Comparison of ENCODE assay signal across 15 cellular contexts in the genomic region with DNA sequence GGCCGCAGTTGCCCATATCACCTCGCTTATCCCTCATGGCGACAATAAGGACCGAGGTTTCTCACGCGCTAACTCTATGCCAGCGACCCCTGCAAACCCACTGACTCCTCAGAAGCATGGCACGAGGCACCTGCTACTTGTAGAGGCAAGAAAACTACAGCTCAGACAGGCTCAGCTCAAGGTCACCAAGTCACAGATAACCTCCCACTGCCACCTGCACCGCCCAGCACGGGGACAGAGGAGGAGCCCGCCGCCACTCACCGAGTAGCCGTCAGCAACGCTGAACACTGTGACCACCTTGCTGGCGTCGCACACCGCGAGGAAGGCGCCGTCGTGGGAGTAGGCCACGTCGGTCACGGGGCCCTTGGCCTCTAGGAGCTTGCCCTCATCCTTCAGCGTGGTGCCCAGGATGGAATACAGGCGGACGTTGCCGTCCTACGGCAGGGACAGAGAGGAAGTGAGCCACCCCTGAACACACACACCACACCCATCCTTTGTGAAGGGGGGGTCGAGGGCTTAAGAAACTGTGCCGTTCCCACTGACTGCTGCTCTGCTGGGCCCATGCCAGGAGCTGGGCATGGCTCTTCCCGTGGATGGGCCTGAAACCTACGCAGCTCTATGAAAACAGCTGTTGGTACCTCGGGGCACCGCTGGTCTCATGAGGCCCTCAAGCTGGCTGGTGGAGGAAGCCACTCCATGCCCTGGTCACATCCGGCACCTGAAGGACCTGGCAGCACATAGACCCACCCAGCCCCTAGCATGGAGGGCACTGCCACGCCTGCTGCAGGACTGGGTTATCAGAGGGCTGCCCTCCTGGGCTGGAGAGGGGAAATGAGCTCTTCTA. TPM values are rescaled to one million over a fixed set of nuclear protein-coding genes. Genes with fewer than 3 reads are reported as not detected.
A peak's percentile ranks its signal among the peaks of the same experiment; 100 is the strongest.
DNase-seq lines count a peak whose midpoint lies in the region; ATAC-seq, FAIRE-seq and TF ChIP-seq lines count a peak whose summit lies in the region.
"Had no signal": no experiment of that assay in that cellular context is flagged by ENCODE, and none has a peak within 500 bp of the region (broad histone marks: within the 10 kb centered on the region; RNA-seq: fewer than 3 reads in every experiment).

No MANE protein-coding gene starts in this region.

- RAD21 ChIA-PET in GM12878 (lab: Charles Lee; ENCODE audit: unreplicated experiment), result no interaction called here

- TF ChIP-seq POLR2A in GM12878 (IDR thresholded peaks at IDR 0.05; ENCODE audit: low read depth, low read length) (peak; percentile 68), upper lobe of left lung (IDR thresholded peaks at IDR 0.05) (no peak)

- BruUV-seq in GM12878 (replicated peaks; lab: Mats Ljungman, UMichigan), result no TSS peak

- SMC1A ChIA-PET in GM12878 (lab: Charles Lee; ENCODE audit: uncharacterized antibody, unreplicated experiment), result no interaction called here

- CTCF ChIA-PET in GM12878 (lab: Yijun Ruan, JAX), result no interaction called here
- CTCF ChIA-PET in activated CD4-positive, alpha-beta T cell treated with anti-CD3 and anti-CD28 coated beads for 36 hours (lab: Charles Lee), result interaction anchor here (0.6 kb wide), 2 partner anchors 164 to 193 kb away, joined by 3 read pairs; no protein-coding TSS in a partner anchor

- H3K36me3 ChIP-seq in GM12878 (ENCODE audit: control insufficient read depth in 2 of 2, insufficient read depth in 2 of 2, low read length in 1 of 2) (peaks cover 68 to 69% of the 10 kb centered on the region in 2 experiments), kidney (ENCODE audit: control insufficient read depth in 1 of 2, insufficient read depth in 2 of 2, low read length in 2 of 2) (peaks cover 65 to 88% of the 10 kb centered on the region in 2 donors), upper lobe of left lung (peaks cover 70 to 100% (median 96%) of the 10 kb centered on the region in 4 donors)

- in situ Hi-C loops in GM12878 (cut with MboI), result no loop called here

- H3K27me3 ChIP-seq in GM12878 (replicated peaks in 1 of 2; ENCODE audit: control insufficient read depth in 2 of 2, insufficient read depth in 2 of 2, low read length in 1 of 2) (no peaks in the 10 kb centered on the region), upper lobe of left lung (no peaks in the 10 kb centered on the region)
- H3K27me3 ChIP-seq: dorsolateral prefrontal cortex, suprapubic skin had no signal

- H3K27ac ChIP-seq in GM12878 (ENCODE audit: control insufficient read depth, insufficient read depth) (no peak overlapping the region), kidney (ENCODE audit: low read depth in 2 of 2, low read length in 2 of 2) (peak overlapping the region; percentile 13 to 45), upper lobe of left lung (peak overlapping the region; percentile 60 to 85 (median 73))
- H3K27ac ChIP-seq: suprapubic skin had no signal

- WGBS in GM12878 (ENCODE audit: insufficient coverage, insufficient replicate concordance, low lambda C conversion rate, missing lambda C conversion rate), result 93% methylated on average over 38 of the region's 38 CpGs
- 62 to 79% methylated on average over 33 to 34 of the region's 38 CpGs for WGBS in upper lobe of left lung, 2 donors

- TF ChIP-seq CTCF in GM12878 (IDR thresholded peaks at IDR 0.05 in 2 of 3, conservative IDR thresholded peaks at IDR 0.05 in 1 of 3; ENCODE audit: control insufficient read depth in 2 of 3, extremely low read depth in 1 of 3, insufficient read depth in 1 of 3, low read depth in 3 of 3, low read length in 3 of 3) (no peak), kidney (IDR thresholded peaks at IDR 0.05; ENCODE audit: borderline replicate concordance, extremely low read depth, insufficient read depth) (no peak), upper lobe of left lung (IDR thresholded peaks at IDR 0.05) (no peak)

- H3K4me1 Mint-ChIP-seq in activated T-helper 2 cell treated with anti-CD3 and anti-CD28 coated beads, Interferon-gamma antibody, Interleukin-2, Interleukin-4, amounts not matched to agents 10 μg/mL and 5 μg/mL and 100 μg/mL, durations not matched to agents 14 hours and 24 hours and 36 hours (ENCODE audit: low read depth), result peaks cover 2% of the 10 kb centered on the region
- peaks cover 7% of the 10 kb centered on the region for H3K4me1 Mint-ChIP-seq in activated CD4-positive, alpha-beta T cell treated with anti-CD3 and anti-CD28 coated beads for 36 hours
- H3K4me1 Mint-ChIP-seq: activated B cell treated with CpG ODN at 0.5 μM for 24 hours had no signal

- peak; percentile 18 for DNase-seq in activated T-cell treated with anti-CD3 and anti-CD28 coated beads, Interleukin-2, amount 50 U/mL, for 1 hour
- DNase-seq in activated T-cell treated with anti-CD3 and anti-CD28 coated beads for 4 hours, result no peak
- no peak for DNase-seq in GM12878 (ENCODE audit: low read depth, low spot score)
- peak; percentile 78 for DNase-seq in kidney
- peak in 1 of 2 donors; percentile 53 for DNase-seq in upper lobe of left lung
- DNase-seq in activated T-helper 2 cell treated with anti-CD3 and anti-CD28 coated beads, Interferon-gamma antibody, Interleukin-2, Interleukin-4, amounts not matched to agents 10 μg/mL and 5 μg/mL and 100 μg/mL, durations not matched to agents 14 hours and 24 hours and 36 hours (ENCODE audit: low spot score), result no peak
- DNase-seq in activated CD4-positive, alpha-beta T cell treated with anti-CD3 and anti-CD28 coated beads for 36 hours, result no peak
- DNase-seq: activated B cell treated with CpG ODN at 0.5 μM for 24 hours, RPMI8226 had no signal

- H3K9me3 ChIP-seq in GM12878 (replicated peaks; ENCODE audit: control insufficient read depth, insufficient read depth, low read length), result no peaks in the 10 kb centered on the region
- H3K9me3 ChIP-seq in kidney (ENCODE audit: control insufficient read depth in 1 of 2, low read length in 2 of 2), result no peaks in the 10 kb centered on the region
- H3K9me3 ChIP-seq in upper lobe of left lung, result no peaks in the 10 kb centered on the region
- H3K9me3 ChIP-seq: suprapubic skin had no signal

- H3K9ac ChIP-seq in GM12878 (ENCODE audit: control insufficient read depth, insufficient read depth, low read length) (no peak overlapping the region), kidney (ENCODE audit: low read length in 2 of 2) (no peak overlapping the region)

- POLR2A ChIA-PET in GM12878 (lab: Charles Lee), result interaction anchor here (0.5 kb wide), 1 partner anchor 39 kb away, joined by 9 read pairs; a partner anchor contains a TSS
- POLR2A ChIA-PET in activated CD4-positive, alpha-beta T cell treated with anti-CD3 and anti-CD28 coated beads for 36 hours (lab: Charles Lee), result no interaction called here

- no peak overlapping the region for H3K27ac Mint-ChIP-seq in activated T-helper 2 cell treated with anti-CD3 and anti-CD28 coated beads, Interferon-gamma antibody, Interleukin-2, Interleukin-4, amounts not matched to agents 10 μg/mL and 5 μg/mL and 100 μg/mL, durations not matched to agents 14 hours and 24 hours and 36 hours
- no peak overlapping the region for H3K27ac Mint-ChIP-seq in activated CD4-positive, alpha-beta T cell treated with anti-CD3 and anti-CD28 coated beads for 36 hours
- H3K27ac Mint-ChIP-seq: activated B cell treated with CpG ODN at 0.5 μM for 24 hours had no signal

- H3K36me3 Mint-ChIP-seq in activated T-helper 2 cell treated with anti-CD3 and anti-CD28 coated beads, Interferon-gamma antibody, Interleukin-2, Interleukin-4, amounts not matched to agents 10 μg/mL and 5 μg/mL and 100 μg/mL, durations not matched to agents 14 hours and 24 hours and 36 hours (ENCODE audit: low read depth), result peaks cover 87% of the 10 kb centered on the region
- H3K36me3 Mint-ChIP-seq in activated CD4-positive, alpha-beta T cell treated with anti-CD3 and anti-CD28 coated beads for 36 hours (ENCODE audit: low read depth), result peaks cover 72% of the 10 kb centered on the region

- H3K4me3 ChIP-seq in GM12878, result no peak overlapping the region
- H3K4me3 ChIP-seq in kidney (ENCODE audit: low read length in 2 of 2), result no peak overlapping the region
- no peak overlapping the region for H3K4me3 ChIP-seq in upper lobe of left lung
- H3K4me3 ChIP-seq: dorsolateral prefrontal cortex, suprapubic skin had no signal

- no peaks in the 10 kb centered on the region for H3K4me1 ChIP-seq in GM12878 (ENCODE audit: control insufficient read depth, insufficient read depth, low read length)
- no peaks in the 10 kb centered on the region for H3K4me1 ChIP-seq in kidney (ENCODE audit: control insufficient read depth in 1 of 2, insufficient read depth in 1 of 2, low read depth in 1 of 2, low read length in 2 of 2)
- H3K4me1 ChIP-seq in upper lobe of left lung, result peaks cover 9 to 16% (median 14%) of the 10 kb centered on the region in 4 donors
- H3K4me1 ChIP-seq: suprapubic skin had no signal

- no peak overlapping the region for H3K4me2 ChIP-seq in GM12878 (ENCODE audit: control insufficient read depth, insufficient read depth)

- H3K79me2 ChIP-seq in GM12878 (ENCODE audit: control insufficient read depth, insufficient read depth, low read length), result no peaks in the 10 kb centered on the region

- ATAC-seq in GM12878 (no peak), upper lobe of left lung (ENCODE audit: low FRiP score in 2 of 2) (peak; percentile 35 to 70), GM21737 (IDR thresholded peaks at IDR 0.05; ENCODE audit: unreplicated experiment) (no peak)
- no peak for ATAC-seq in activated CD4-positive, alpha-beta T cell treated with anti-CD3 and anti-CD28 coated beads for 36 hours

- H4K20me1 ChIP-seq in GM12878 (ENCODE audit: control insufficient read depth, insufficient read depth), result peaks cover 3% of the 10 kb centered on the region; the same call in 1 of the 2 replicates

- H2AFZ ChIP-seq in GM12878 (ENCODE audit: control insufficient read depth, low read depth, low read length), result no peak overlapping the region

- H3K27me3 Mint-ChIP-seq in activated T-helper 2 cell treated with anti-CD3 and anti-CD28 coated beads, Interferon-gamma antibody, Interleukin-2, Interleukin-4, amounts not matched to agents 10 μg/mL and 5 μg/mL and 100 μg/mL, durations not matched to agents 14 hours and 24 hours and 36 hours (ENCODE audit: low read depth), result no peaks in the 10 kb centered on the region
- H3K27me3 Mint-ChIP-seq in activated CD4-positive, alpha-beta T cell treated with anti-CD3 and anti-CD28 coated beads for 36 hours, result no peaks in the 10 kb centered on the region
- H3K27me3 Mint-ChIP-seq: activated B cell treated with CpG ODN at 0.5 μM for 24 hours; activated naive CD4-positive, alpha-beta T cell treated with anti-CD3 and anti-CD28 coated beads, Interleukin-2, amount 50 U/mL, for 24 hours; memory B cell had no signal

- no peak overlapping the region for H3K4me3 Mint-ChIP-seq in activated T-helper 2 cell treated with anti-CD3 and anti-CD28 coated beads, Interferon-gamma antibody, Interleukin-2, Interleukin-4, amounts not matched to agents 10 μg/mL and 5 μg/mL and 100 μg/mL, durations not matched to agents 14 hours and 24 hours and 36 hours (ENCODE audit: low read depth)
- H3K4me3 Mint-ChIP-seq in activated CD4-positive, alpha-beta T cell treated with anti-CD3 and anti-CD28 coated beads for 36 hours, result no peak overlapping the region
- H3K4me3 Mint-ChIP-seq: activated B cell treated with CpG ODN at 0.5 μM for 24 hours; activated naive CD4-positive, alpha-beta T cell treated with anti-CD3 and anti-CD28 coated beads, Interleukin-2, amount 50 U/mL, for 24 hours; memory B cell had no signal

- no peak for FAIRE-seq in GM12878 (lab: Jason Lieb, UNC)
- no peak for FAIRE-seq in kidney (lab: Jason Lieb, UNC)

- no peak for TF ChIP-seq EP300 in GM12878 (IDR thresholded peaks at IDR 0.05; ENCODE audit: borderline replicate concordance in 1 of 2, control insufficient read depth in 1 of 2, low read depth in 2 of 2, low read length in 2 of 2)
- TF ChIP-seq EP300 in upper lobe of left lung (IDR thresholded peaks at IDR 0.05), result peak in 2 of 4 donors; percentile 6 to 20

- no peak for TF ChIP-seq RAD21 in GM12878 (IDR thresholded peaks at IDR 0.05; ENCODE audit: insufficient read depth, low read depth, low read length)

- intact Hi-C loops in GM12878 (cut with micrococcal nuclease; ENCODE audit: unreplicated experiment), result no loop called here
- intact Hi-C loops in kidney (cut with DNase I), result no loop called here
- intact Hi-C loops in activated T-helper 2 cell treated with anti-CD3 and anti-CD28 coated beads, Interferon-gamma antibody, Interleukin-2, Interleukin-4, amounts not matched to agents 10 μg/mL and 5 μg/mL and 100 μg/mL, durations not matched to agents 14 hours and 24 hours and 36 hours (cut with micrococcal nuclease), result no loop called here
- intact Hi-C loops in activated CD4-positive, alpha-beta T cell treated with anti-CD3 and anti-CD28 coated beads for 36 hours (cut with DNase I, micrococcal nuclease), result no loop called here

- H3K9me3 Mint-ChIP-seq in activated T-helper 2 cell treated with anti-CD3 and anti-CD28 coated beads, Interferon-gamma antibody, Interleukin-2, Interleukin-4, amounts not matched to agents 10 μg/mL and 5 μg/mL and 100 μg/mL, durations not matched to agents 14 hours and 24 hours and 36 hours, result no peaks in the 10 kb centered on the region
- H3K9me3 Mint-ChIP-seq in activated CD4-positive, alpha-beta T cell treated with anti-CD3 and anti-CD28 coated beads for 36 hours (ENCODE audit: low read depth), result no peaks in the 10 kb centered on the region
- H3K9me3 Mint-ChIP-seq: activated B cell treated with CpG ODN at 0.5 μM for 24 hours; activated naive CD4-positive, alpha-beta T cell treated with anti-CD3 and anti-CD28 coated beads, Interleukin-2, amount 50 U/mL, for 24 hours; memory B cell had no signal

RNA-seq across cellular contexts. Expression of a gene that starts 38.9 kb away (rescaled TPM):
- total RNA-seq in GM12878 (2013; cell fraction: nucleolus; rRNA removed), result 70.7 and 75.4 TPM in 2 replicates
- 250 and 290 TPM in 2 replicates for total RNA-seq in GM12878 (2014; rRNA removed)
- 202 and 221 TPM in 2 replicates for total RNA-seq in GM12878 (2014; rRNA removed; fragmentation: Illumina TruSeq; extraction: Trizol)
- 397 and 420 TPM in 2 replicates for total RNA-seq in GM12878 (2021)
- polyA plus RNA-seq in GM12878 (2011; ENCODE audit: low read depth), result 99.8 TPM
- polyA plus RNA-seq in GM12878 (2011; rRNA removed), result 297 and 322 TPM in 2 replicates
- polyA plus RNA-seq in GM12878 (2011; cell fraction: cytosol; rRNA removed), result 401 and 501 TPM in 2 replicates
- 291 and 412 TPM in 2 replicates for polyA plus RNA-seq in GM12878 (2011; cell fraction: nucleus; rRNA removed)
- 164 and 182 TPM in 2 replicates for polyA plus RNA-seq in GM12878 (2012)
- polyA plus RNA-seq in GM12878 (2014; fragmentation: Illumina TruSeq; extraction: Trizol), result 289 and 325 TPM in 2 replicates
- 10 to 100 TPM; 28.5 to 57.1 TPM for polyA plus RNA-seq in GM12878 (2014; fragmentation: Nextera tagmentation; extraction: Ambion mirVana)
- 276 and 292 TPM in 2 replicates for polyA plus RNA-seq in GM12878 (2014; rRNA removed)
- 100 to 1,000 TPM; 334 to 348 TPM for polyA plus RNA-seq in GM12878 (2016; fragmentation: Nextera tagmentation; extraction: Ambion mirVana)
- polyA minus RNA-seq in GM12878 (2011; rRNA and poly(A)+ RNA removed), result 278 and 351 TPM in 2 replicates
- 100.0 and 127 TPM in 2 replicates for polyA minus RNA-seq in GM12878 (2011; cell fraction: cytosol; rRNA and poly(A)+ RNA removed)
- 60.9 and 119 TPM in 2 replicates for polyA minus RNA-seq in GM12878 (2011; cell fraction: nucleus; rRNA and poly(A)+ RNA removed)
- 313 TPM for total RNA-seq in kidney
- 176 TPM for polyA plus RNA-seq in kidney (ENCODE audit: insufficient read depth, low read depth, low replicate concordance)
- 100 to 1,000 TPM; 135 to 307 (median 183) TPM for total RNA-seq in upper lobe of left lung
- total RNA-seq in activated T-helper 2 cell treated with anti-CD3 and anti-CD28 coated beads, Interferon-gamma antibody, Interleukin-2, Interleukin-4, amounts not matched to agents 10 μg/mL and 5 μg/mL and 100 μg/mL, durations not matched to agents 14 hours and 24 hours and 36 hours, result 387 and 398 TPM in 2 replicates
- 100 to 1,000 TPM; 308 to 354 TPM for total RNA-seq in activated CD4-positive, alpha-beta T cell treated with anti-CD3 and anti-CD28 coated beads for 36 hours

RNA-seq across cellular contexts. Expression of a gene that starts 56.4 kb away (rescaled TPM):
- 1.5 and 1.8 TPM in 2 replicates for total RNA-seq in GM12878 (2013; cell fraction: nucleolus; rRNA removed)
- total RNA-seq in GM12878 (2014; rRNA removed) (0.28 and 0.54 TPM in 2 replicates), GM12878 (2014; rRNA removed; fragmentation: Illumina TruSeq; extraction: Trizol) (0.37 and 0.85 TPM in 2 replicates), GM12878 (2021) (0.43 and 1.2 TPM in 2 replicates), kidney (47.6 TPM), upper lobe of left lung (10 to 100 TPM in 3 of 6 donors, 1 to 10 TPM in 3; 5.4 to 25.1 (median 13.0) TPM)
- not detected for polyA plus RNA-seq in GM12878 (2011; ENCODE audit: low read depth)
- polyA plus RNA-seq in GM12878 (2011; rRNA removed) (1.4 and 1.5 TPM in 2 replicates), GM12878 (2014; fragmentation: Illumina TruSeq; extraction: Trizol) (0.24 and 0.35 TPM in 2 replicates), GM12878 (2014; fragmentation: Nextera tagmentation; extraction: Ambion mirVana) (1 to 10 TPM; 1.2 to 1.3 TPM), GM12878 (2014; rRNA removed) (0.46 and 0.74 TPM in 2 replicates), GM12878 (2016; fragmentation: Nextera tagmentation; extraction: Ambion mirVana) (1 to 10 TPM; 2.7 to 2.8 TPM), kidney (ENCODE audit: insufficient read depth, low read depth, low replicate concordance) (41.5 TPM)
- 1.5 and 1.8 TPM in 2 replicates for polyA plus RNA-seq in GM12878 (2011; cell fraction: cytosol; rRNA removed)
- 3.8 and 4.2 TPM in 2 replicates for polyA plus RNA-seq in GM12878 (2011; cell fraction: nucleus; rRNA removed)
- polyA plus RNA-seq in GM12878 (2012), result 0.18 and 0.42 TPM in 2 replicates
- polyA minus RNA-seq in GM12878 (2011; rRNA and poly(A)+ RNA removed), result 2.0 and 3.6 TPM in 2 replicates
- not detected in 2 replicates for polyA minus RNA-seq in GM12878 (2011; cell fraction: cytosol; rRNA and poly(A)+ RNA removed)
- 6.3 and 9.8 TPM in 2 replicates for polyA minus RNA-seq in GM12878 (2011; cell fraction: nucleus; rRNA and poly(A)+ RNA removed)
- 1.3 and 2.4 TPM in 2 replicates for total RNA-seq in activated T-helper 2 cell treated with anti-CD3 and anti-CD28 coated beads, Interferon-gamma antibody, Interleukin-2, Interleukin-4, amounts not matched to agents 10 μg/mL and 5 μg/mL and 100 μg/mL, durations not matched to agents 14 hours and 24 hours and 36 hours
- total RNA-seq in activated CD4-positive, alpha-beta T cell treated with anti-CD3 and anti-CD28 coated beads for 36 hours, result under 1 TPM; 0.39 to 0.76 TPM
- total RNA-seq: NCI-H460 had no signal

Comparison
In these comparisons a context has a peak if more than half of its experiments do, and no peak if none do; other contexts are left out.
1. DNase-seq: peak in activated T-cell treated with anti-CD3 and anti-CD28 coated beads, Interleukin-2, amount 50 U/mL, for 1 hour (single experiment) and kidney (single experiment); none in activated T-cell treated with anti-CD3 and anti-CD28 coated beads for 4 hours (single experiment), GM12878 (single experiment), activated T-helper 2 cell treated with anti-CD3 and anti-CD28 coated beads, Interferon-gamma antibody, Interleukin-2, Interleukin-4, amounts not matched to agents 10 μg/mL and 5 μg/mL and 100 μg/mL, durations not matched to agents 14 hours and 24 hours and 36 hours (single experiment) and activated CD4-positive, alpha-beta T cell treated with anti-CD3 and anti-CD28 coated beads for 36 hours (single experiment).
2. ATAC-seq: peak in upper lobe of left lung (2 of 2); none in GM12878 (single experiment), GM21737 (single experiment) and activated CD4-positive, alpha-beta T cell treated with anti-CD3 and anti-CD28 coated beads for 36 hours (single experiment).